8 cellular contexts compared by ENCODE assay signal in genomic region chr11:31383116-31383515, GRCh38. TPM values are rescaled to one million over a fixed set of nuclear protein-coding genes. Genes with fewer than 3 reads are reported as not detected.
"Had no signal": no experiment of that assay in that cellular context is flagged by ENCODE, and none has a peak within 500 bp of the region (broad histone marks: within the 10 kb centered on the region; RNA-seq: fewer than 3 reads in every experiment).

No MANE protein-coding gene starts in this region.

- DNase-seq: GM23248, H9, HCEC 1CT, KBM-7 had no signal

- H3K4me3 Mint-ChIP-seq: H9, IgD-negative memory B cell had no signal

- H3K4me1 Mint-ChIP-seq: IgD-negative memory B cell had no signal

- ATAC-seq: HepG2 had no signal

- H3K27me3 Mint-ChIP-seq: IgD-negative memory B cell had no signal

- H3K9ac ChIP-seq: GM23248 had no signal

- H2AFZ ChIP-seq: GM23248 had no signal

- H3K27ac Mint-ChIP-seq: H9, IgD-negative memory B cell had no signal

- H3K4me3 ChIP-seq: GM23248 had no signal

- H3K27ac ChIP-seq: GM23248, HL-60 had no signal

- H3K9me3 Mint-ChIP-seq: IgD-negative memory B cell had no signal

RNA-seq across cellular contexts. Expression of gene DCDC1, which starts 13.6 kb away (rescaled TPM):
- total RNA-seq: GM23248, HT1080 had no signal
- polyA plus RNA-seq: GM23248, IgD-negative memory B cell had no signal
